ENCODE assay signal across 1 cellular context in the genomic region with DNA sequence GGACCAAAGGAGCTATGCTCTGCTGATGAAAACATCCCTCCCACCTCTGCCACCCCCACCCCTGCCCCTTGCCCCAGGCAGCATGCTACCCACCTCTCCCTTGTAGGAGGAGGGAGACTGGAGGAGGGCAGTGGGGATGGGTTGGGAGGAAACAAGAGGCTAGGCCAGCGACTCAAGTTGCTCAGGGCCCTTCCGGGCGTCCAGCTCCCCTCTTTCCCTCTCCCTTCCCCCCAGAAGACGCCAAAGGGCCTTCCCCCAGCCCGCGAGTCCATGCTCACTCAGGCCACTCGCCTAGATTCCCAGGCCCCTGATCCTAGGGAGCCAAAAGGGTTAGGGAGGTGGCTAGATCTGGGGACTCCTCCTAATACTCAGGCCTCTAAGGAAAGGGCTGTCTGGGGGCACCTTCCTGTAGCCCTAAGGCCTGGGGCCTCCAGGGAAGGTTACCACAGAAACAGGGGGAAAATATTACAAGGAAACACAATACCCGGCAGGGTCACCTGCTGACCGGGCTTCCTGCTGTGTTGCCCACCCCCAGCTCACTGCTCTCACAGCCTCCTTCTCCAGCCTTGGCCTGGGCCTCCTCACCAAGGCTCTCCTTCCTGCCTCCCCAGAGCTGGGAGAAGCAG.
TF ChIP-seq lines count a peak whose summit lies in the region.

No MANE protein-coding gene starts in this region.

TF ChIP-seq in HEK293, 187 proteins besides CTCF, POLR2A, EP300 and RAD21 (continued from another document):
- TF ChIP-seq ZBTB17 (tag by site-specific recombination; IDR thresholded peaks at IDR 0.05) (0 out of 2 replicates have a peak, but pooled peaks have one; percentile 22), ZNF157 (tag by site-specific recombination; IDR thresholded peaks at IDR 0.05) (no peak), ZNF140 (tag by site-specific recombination; IDR thresholded peaks at IDR 0.05) (no peak), KLF1 (tag by site-specific recombination; IDR thresholded peaks at IDR 0.05) (no peak), ZNF416 (tag by site-specific recombination; IDR thresholded peaks at IDR 0.05) (no peak), RBAK (tag by site-specific recombination; IDR thresholded peaks at IDR 0.05) (no peak), OVOL3 (tag by site-specific recombination; IDR thresholded peaks at IDR 0.05) (no peak), ZNF404 (tag by site-specific recombination; IDR thresholded peaks at IDR 0.05) (no peak), ZNF398 (tag by site-specific recombination; IDR thresholded peaks at IDR 0.05) (0 out of 2 replicates have a peak, but pooled peaks have one; percentile 41), ZNF132 (tag by site-specific recombination; IDR thresholded peaks at IDR 0.05; ENCODE audit: borderline replicate concordance) (no peak), ZNF830 (tag by site-specific recombination; IDR thresholded peaks at IDR 0.05; ENCODE audit: low read depth) (no peak), ZNF510 (tag by site-specific recombination; IDR thresholded peaks at IDR 0.05; ENCODE audit: insufficient replicate concordance) (no peak), ZNF76 (tag by site-specific recombination; IDR thresholded peaks at IDR 0.05; ENCODE audit: borderline replicate concordance, low read depth) (no peak), ZNF223 (tag by site-specific recombination; IDR thresholded peaks at IDR 0.05) (no peak), ZBTB8A (tag by site-specific recombination; IDR thresholded peaks at IDR 0.05) (0 out of 2 replicates have a peak, but pooled peaks have one; percentile 14), ZNF624 (tag by site-specific recombination; IDR thresholded peaks at IDR 0.05) (no peak), ZNF473 (tag by site-specific recombination; IDR thresholded peaks at IDR 0.05) (no peak), ZNF112 (tag by site-specific recombination; IDR thresholded peaks at IDR 0.05) (no peak), ZBTB48 (tag by site-specific recombination; IDR thresholded peaks at IDR 0.05) (no peak), ZNF211 (tag by site-specific recombination; IDR thresholded peaks at IDR 0.05; ENCODE audit: low read depth) (no peak), ZNF501 (tag by site-specific recombination; IDR thresholded peaks at IDR 0.05) (no peak), TSHZ1 (tag by site-specific recombination; IDR thresholded peaks at IDR 0.05; ENCODE audit: borderline replicate concordance) (no peak), EGR2 (tag by site-specific recombination; IDR thresholded peaks at IDR 0.05; ENCODE audit: low read depth) (peak; percentile 76), PATZ1 (tag by site-specific recombination; IDR thresholded peaks at IDR 0.05) (no peak), ZNF350 (tag by site-specific recombination; IDR thresholded peaks at IDR 0.05) (no peak), ZNF202 (tag by site-specific recombination; IDR thresholded peaks at IDR 0.05; ENCODE audit: borderline replicate concordance) (no peak), ZNF768 (tag by site-specific recombination; IDR thresholded peaks at IDR 0.05) (no peak), ZIC2 (tag by site-specific recombination; IDR thresholded peaks at IDR 0.05) (peak; percentile 62), ZNF558 (tag by site-specific recombination; IDR thresholded peaks at IDR 0.05) (no peak), ZNF600 (tag by site-specific recombination; IDR thresholded peaks at IDR 0.05) (no peak), ZNF214 (tag by site-specific recombination; IDR thresholded peaks at IDR 0.05; ENCODE audit: borderline replicate concordance) (no peak), ZNF266 (tag by site-specific recombination; IDR thresholded peaks at IDR 0.05; ENCODE audit: low read depth) (no peak), GLIS2 (tag by site-specific recombination; IDR thresholded peaks at IDR 0.05) (no peak), ZNF837 (tag by site-specific recombination; IDR thresholded peaks at IDR 0.05) (no peak), SCRT2 (tag by site-specific recombination; IDR thresholded peaks at IDR 0.05) (no peak), ZNF324 (tag by site-specific recombination; IDR thresholded peaks at IDR 0.05) (no peak), HOXA7 (CRISPR knock-in tag; IDR thresholded peaks at IDR 0.05; ENCODE audit: borderline replicate concordance) (no peak), PBX3 (CRISPR knock-in tag; IDR thresholded peaks at IDR 0.05) (no peak), KLF9 (tag by site-specific recombination; IDR thresholded peaks at IDR 0.05; ENCODE audit: low read depth) (no peak), ZNF239 (tag by site-specific recombination; IDR thresholded peaks at IDR 0.05) (no peak), ZNF626 (tag by site-specific recombination; IDR thresholded peaks at IDR 0.05) (no peak), ZNF184 (tag by site-specific recombination; IDR thresholded peaks at IDR 0.05) (no peak), YY2 (tag by site-specific recombination; IDR thresholded peaks at IDR 0.05) (no peak), ZNF155 (tag by site-specific recombination; IDR thresholded peaks at IDR 0.05) (no peak)
- TF ChIP-seq, protein P1, sequence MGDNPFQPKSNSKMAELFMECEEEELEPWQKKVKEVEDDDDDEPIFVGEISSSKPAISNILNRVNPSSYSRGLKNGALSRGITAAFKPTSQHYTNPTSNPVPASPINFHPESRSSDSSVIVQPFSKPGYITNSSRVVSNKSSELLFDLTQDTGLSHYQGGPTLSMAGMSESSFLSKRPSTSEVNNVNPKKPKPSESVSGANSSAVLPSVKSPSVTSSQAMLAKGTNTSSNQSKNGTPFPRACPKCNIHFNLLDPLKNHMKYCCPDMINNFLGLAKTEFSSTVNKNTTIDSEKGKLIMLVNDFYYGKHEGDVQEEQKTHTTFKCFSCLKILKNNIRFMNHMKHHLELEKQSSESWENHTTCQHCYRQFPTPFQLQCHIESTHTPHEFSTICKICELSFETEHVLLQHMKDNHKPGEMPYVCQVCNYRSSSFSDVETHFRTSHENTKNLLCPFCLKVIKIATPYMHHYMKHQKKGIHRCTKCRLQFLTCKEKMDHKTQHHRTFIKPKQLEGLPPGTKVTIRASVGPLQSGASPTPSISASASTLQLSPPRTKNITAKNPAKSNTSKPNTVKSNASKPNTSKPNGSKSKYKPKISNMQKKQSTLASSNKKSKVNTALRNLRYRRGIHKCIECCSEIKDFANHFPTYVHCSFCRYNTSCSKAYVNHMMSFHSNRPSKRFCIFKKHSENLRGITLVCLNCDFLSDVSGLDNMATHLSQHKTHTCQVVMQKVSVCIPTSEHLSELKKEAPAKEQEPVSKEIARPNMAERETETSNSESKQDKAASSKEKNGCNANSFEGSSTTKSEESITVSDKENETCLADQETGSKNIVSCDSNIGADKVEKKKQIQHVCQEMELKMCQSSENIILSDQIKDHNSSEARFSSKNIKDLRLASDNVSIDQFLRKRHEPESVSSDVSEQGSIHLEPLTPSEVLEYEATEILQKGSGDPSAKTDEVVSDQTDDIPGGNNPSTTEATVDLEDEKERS (tag by site-specific recombination; IDR thresholded peaks at IDR 0.05) = no peak
- TF ChIP-seq, protein P2, sequence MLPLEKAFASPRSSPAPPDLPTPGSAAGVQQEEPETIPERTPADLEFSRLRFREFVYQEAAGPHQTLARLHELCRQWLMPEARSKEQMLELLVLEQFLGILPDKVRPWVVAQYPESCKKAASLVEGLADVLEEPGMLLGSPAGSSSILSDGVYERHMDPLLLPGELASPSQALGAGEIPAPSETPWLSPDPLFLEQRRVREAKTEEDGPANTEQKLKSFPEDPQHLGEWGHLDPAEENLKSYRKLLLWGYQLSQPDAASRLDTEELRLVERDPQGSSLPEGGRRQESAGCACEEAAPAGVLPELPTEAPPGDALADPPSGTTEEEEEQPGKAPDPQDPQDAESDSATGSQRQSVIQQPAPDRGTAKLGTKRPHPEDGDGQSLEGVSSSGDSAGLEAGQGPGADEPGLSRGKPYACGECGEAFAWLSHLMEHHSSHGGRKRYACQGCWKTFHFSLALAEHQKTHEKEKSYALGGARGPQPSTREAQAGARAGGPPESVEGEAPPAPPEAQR (tag by site-specific recombination; IDR thresholded peaks at IDR 0.05) = no peak
- TF ChIP-seq, protein P3, sequence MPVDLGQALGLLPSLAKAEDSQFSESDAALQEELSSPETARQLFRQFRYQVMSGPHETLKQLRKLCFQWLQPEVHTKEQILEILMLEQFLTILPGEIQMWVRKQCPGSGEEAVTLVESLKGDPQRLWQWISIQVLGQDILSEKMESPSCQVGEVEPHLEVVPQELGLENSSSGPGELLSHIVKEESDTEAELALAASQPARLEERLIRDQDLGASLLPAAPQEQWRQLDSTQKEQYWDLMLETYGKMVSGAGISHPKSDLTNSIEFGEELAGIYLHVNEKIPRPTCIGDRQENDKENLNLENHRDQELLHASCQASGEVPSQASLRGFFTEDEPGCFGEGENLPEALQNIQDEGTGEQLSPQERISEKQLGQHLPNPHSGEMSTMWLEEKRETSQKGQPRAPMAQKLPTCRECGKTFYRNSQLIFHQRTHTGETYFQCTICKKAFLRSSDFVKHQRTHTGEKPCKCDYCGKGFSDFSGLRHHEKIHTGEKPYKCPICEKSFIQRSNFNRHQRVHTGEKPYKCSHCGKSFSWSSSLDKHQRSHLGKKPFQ (tag by site-specific recombination; IDR thresholded peaks at IDR 0.05) = no peak
- TF ChIP-seq, protein P4, sequence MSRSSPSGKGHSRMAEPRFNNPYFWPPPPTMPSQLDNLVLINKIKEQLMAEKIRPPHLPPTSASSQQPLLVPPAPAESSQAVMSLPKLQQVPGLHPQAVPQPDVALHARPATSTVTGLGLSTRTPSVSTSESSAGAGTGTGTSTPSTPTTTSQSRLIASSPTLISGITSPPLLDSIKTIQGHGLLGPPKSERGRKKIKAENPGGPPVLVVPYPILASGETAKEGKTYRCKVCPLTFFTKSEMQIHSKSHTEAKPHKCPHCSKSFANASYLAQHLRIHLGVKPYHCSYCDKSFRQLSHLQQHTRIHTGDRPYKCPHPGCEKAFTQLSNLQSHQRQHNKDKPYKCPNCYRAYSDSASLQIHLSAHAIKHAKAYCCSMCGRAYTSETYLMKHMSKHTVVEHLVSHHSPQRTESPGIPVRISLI (tag by site-specific recombination; IDR thresholded peaks at IDR 0.05) = no peak
